11 cellular contexts compared by ENCODE assay signal in genomic region chr7:12481722-12482121, GRCh38.
DNase-seq lines count a peak whose midpoint lies in the region; ATAC-seq lines count a peak whose summit lies in the region.
"Had no signal": no experiment of that assay in that cellular context is flagged by ENCODE, and none has a peak within 500 bp of the region (broad histone marks: within the 10 kb centered on the region; RNA-seq: fewer than 3 reads in every experiment).

No MANE protein-coding gene starts in this region.

- H3K36me3 Mint-ChIP-seq in activated naive CD8-positive, alpha-beta T cell treated with anti-CD3 and anti-CD28 coated beads, Interleukin-2, amount 50 U/mL, for 24 hours (ENCODE audit: low read depth): no peaks in the 10 kb centered on the region

- intact Hi-C loops in left colon (cut with DNase I, micrococcal nuclease): no loop called here

- ATAC-seq in GM18868 (IDR thresholded peaks at IDR 0.05; ENCODE audit: unreplicated experiment) (peak; percentile 96), GM21576 (IDR thresholded peaks at IDR 0.05; ENCODE audit: unreplicated experiment) (peak; percentile 96), HG03175 (IDR thresholded peaks at IDR 0.05; ENCODE audit: unreplicated experiment) (peak; percentile 79), left colon (no peak)
- peak; percentile 68 for ATAC-seq in activated naive CD8-positive, alpha-beta T cell treated with anti-CD3 and anti-CD28 coated beads, Interleukin-2, amount 50 U/mL, for 24 hours

- DNase-seq in activated naive CD8-positive, alpha-beta T cell treated with anti-CD3 and anti-CD28 coated beads, Interleukin-2, amount 50 U/mL, for 24 hours: no peak
- DNase-seq in left colon (no peak), COLO668 (lab: John Stamatoyannopoulos, UW; ENCODE audit: unreplicated experiment) (no peak)
- DNase-seq in effector CD8-positive, alpha-beta T cell (lab: John Stamatoyannopoulos, UW): no peak
- DNase-seq in activated CD8-positive, alpha-beta memory T cell treated with anti-CD3 and anti-CD28 coated beads, Interleukin-2, amount 50 U/mL, for 4 hours: no peak
- DNase-seq: head of caudate nucleus, NCI-H774 had no signal

- no peaks in the 10 kb centered on the region for H3K9me3 Mint-ChIP-seq in activated naive CD8-positive, alpha-beta T cell treated with anti-CD3 and anti-CD28 coated beads, Interleukin-2, amount 50 U/mL, for 24 hours
- H3K9me3 Mint-ChIP-seq: neural crest cell had no signal

- H3K4me3 Mint-ChIP-seq in activated naive CD8-positive, alpha-beta T cell treated with anti-CD3 and anti-CD28 coated beads, Interleukin-2, amount 50 U/mL, for 24 hours: peak overlapping the region; percentile 9
- H3K4me3 Mint-ChIP-seq: neural crest cell had no signal

- peaks cover 13% of the 10 kb centered on the region for H3K4me1 Mint-ChIP-seq in activated naive CD8-positive, alpha-beta T cell treated with anti-CD3 and anti-CD28 coated beads, Interleukin-2, amount 50 U/mL, for 24 hours
- H3K4me1 Mint-ChIP-seq: neural crest cell had no signal

- H3K27ac Mint-ChIP-seq in activated naive CD8-positive, alpha-beta T cell treated with anti-CD3 and anti-CD28 coated beads, Interleukin-2, amount 50 U/mL, for 24 hours: peak overlapping the region; percentile 7

- H3K27me3 Mint-ChIP-seq in activated naive CD8-positive, alpha-beta T cell treated with anti-CD3 and anti-CD28 coated beads, Interleukin-2, amount 50 U/mL, for 24 hours: peaks cover 2% of the 10 kb centered on the region
